ENCODE assay signal across 7 cellular contexts in the genomic region with DNA sequence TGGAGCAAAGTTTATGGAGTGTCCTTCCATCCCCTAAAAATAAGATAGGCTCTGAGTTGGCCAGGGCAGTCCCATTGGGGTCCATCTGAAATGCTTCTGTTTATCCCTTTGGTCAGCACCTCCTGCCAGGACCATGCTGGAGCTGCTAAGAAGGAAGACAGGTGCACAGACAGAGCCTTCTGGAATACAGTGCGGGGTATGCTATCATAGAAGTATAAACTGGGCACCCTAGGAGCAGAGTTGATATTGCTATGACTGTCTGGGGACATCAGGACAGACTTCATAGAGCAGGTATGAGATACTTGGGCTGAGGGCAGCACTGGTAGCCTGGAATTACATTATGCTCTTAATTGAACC.
DNase-seq lines count a peak whose midpoint lies in the region; ATAC-seq and TF ChIP-seq lines count a peak whose summit lies in the region.

No MANE protein-coding gene starts in this region.

- peaks cover 68% of the 10 kb centered on the region for H3K36me3 Mint-ChIP-seq in stimulated activated effector memory CD8-positive, alpha-beta T cell treated with anti-CD3 and anti-CD28 coated beads, Interleukin-12 subunit alpha, Interleukin-12 subunit beta, amount 100 ng/mL, for 72 hours
- H3K36me3 Mint-ChIP-seq in GM23338 (ENCODE audit: low read depth), result no peaks in the 10 kb centered on the region
- no peaks in the 10 kb centered on the region for H3K36me3 Mint-ChIP-seq in Caco-2 (ENCODE audit: insufficient read depth, unreplicated experiment)

- no peaks in the 10 kb centered on the region for H3K79me2 ChIP-seq in GM23338 (replicated peaks; ENCODE audit: insufficient read depth)

- H2AFZ ChIP-seq in GM23338, result no peak overlapping the region; the same call in 1 of the 2 replicates

- CTCF ChIA-PET in Caco-2 (lab: Charles Lee), result interaction anchor here (0.6 kb wide), 1 partner anchor 8 kb away, joined by 3 read pairs; no protein-coding TSS in a partner anchor

- H3K36me3 ChIP-seq in GM23338 (ENCODE audit: insufficient read depth) (no peaks in the 10 kb centered on the region), Caco-2 (ENCODE audit: control insufficient read depth, insufficient read depth, low read length) (no peaks in the 10 kb centered on the region)

- intact Hi-C loops in left ventricle myocardium superior (cut with micrococcal nuclease) (no loop called here), Caco-2 (cut with micrococcal nuclease; ENCODE audit: unreplicated experiment) (no loop called here)

- peaks cover 8% of the 10 kb centered on the region for H3K4me1 ChIP-seq in GM23338 (ENCODE audit: insufficient read depth)
- H3K4me1 ChIP-seq in Caco-2, result peaks cover 21% of the 10 kb centered on the region

- H3K9me3 ChIP-seq in Caco-2, result no peaks in the 10 kb centered on the region

- H3K9me3 Mint-ChIP-seq in stimulated activated effector memory CD8-positive, alpha-beta T cell treated with anti-CD3 and anti-CD28 coated beads, Interleukin-12 subunit alpha, Interleukin-12 subunit beta, amount 100 ng/mL, for 72 hours, result no peaks in the 10 kb centered on the region
- H3K9me3 Mint-ChIP-seq in GM23338 (no peaks in the 10 kb centered on the region), Caco-2 (ENCODE audit: unreplicated experiment) (no peaks in the 10 kb centered on the region)

- no peak for DNase-seq in left ventricle myocardium superior
- no peak for DNase-seq in stimulated activated effector memory CD8-positive, alpha-beta T cell treated with anti-CD3 and anti-CD28 coated beads, Interleukin-12 subunit alpha, Interleukin-12 subunit beta, amount 100 ng/mL, for 72 hours (ENCODE audit: low spot score in 2 of 2)
- no peak for DNase-seq in GM23338 (ENCODE audit: low spot score)
- no peak for DNase-seq in NCI-H82 treated with DMSO at 0.1 percent for 48 hours (lab: John Stamatoyannopoulos, UW; ENCODE audit: unreplicated experiment)
- DNase-seq in Caco-2, result no peak

- POLR2A ChIA-PET in Caco-2 (lab: Charles Lee), result no interaction called here

- H3K27me3 Mint-ChIP-seq in GM23338 (ENCODE audit: insufficient read depth, low read depth, poor library complexity) (peaks cover 10% of the 10 kb centered on the region), Caco-2 (ENCODE audit: insufficient read depth, unreplicated experiment) (no peaks in the 10 kb centered on the region)

- H3K27ac Mint-ChIP-seq in stimulated activated effector memory CD8-positive, alpha-beta T cell treated with anti-CD3 and anti-CD28 coated beads, Interleukin-12 subunit alpha, Interleukin-12 subunit beta, amount 100 ng/mL, for 72 hours, result peak overlapping the region; percentile 96
- no peak overlapping the region for H3K27ac Mint-ChIP-seq in GM23338
- no peak overlapping the region for H3K27ac Mint-ChIP-seq in Caco-2 (ENCODE audit: unreplicated experiment)

- no peaks in the 10 kb centered on the region for H4K20me1 ChIP-seq in GM23338 (replicated peaks; ENCODE audit: insufficient read depth)

- peaks cover 86% of the 10 kb centered on the region for H3K4me1 Mint-ChIP-seq in stimulated activated effector memory CD8-positive, alpha-beta T cell treated with anti-CD3 and anti-CD28 coated beads, Interleukin-12 subunit alpha, Interleukin-12 subunit beta, amount 100 ng/mL, for 72 hours
- H3K4me1 Mint-ChIP-seq in GM23338, result peaks cover 28% of the 10 kb centered on the region
- H3K4me1 Mint-ChIP-seq in Caco-2 (ENCODE audit: low read depth, unreplicated experiment), result peaks cover 15% of the 10 kb centered on the region

- H3K4me3 ChIP-seq in GM23338, result no peak overlapping the region
- H3K4me3 ChIP-seq in Caco-2 (ENCODE audit: low read depth, low read length), result no peak overlapping the region

- no peaks in the 10 kb centered on the region for H3F3A ChIP-seq in GM23338 (replicated peaks; ENCODE audit: low read depth)

- no peaks in the 10 kb centered on the region for H3K27me3 ChIP-seq in GM23338 (ENCODE audit: insufficient read depth)
- H3K27me3 ChIP-seq in Caco-2 (replicated peaks; ENCODE audit: control insufficient read depth, insufficient read depth, low read length), result no peaks in the 10 kb centered on the region

- peak overlapping the region; percentile 67 for H3K4me3 Mint-ChIP-seq in stimulated activated effector memory CD8-positive, alpha-beta T cell treated with anti-CD3 and anti-CD28 coated beads, Interleukin-12 subunit alpha, Interleukin-12 subunit beta, amount 100 ng/mL, for 72 hours
- H3K4me3 Mint-ChIP-seq in GM23338, result no peak overlapping the region
- H3K4me3 Mint-ChIP-seq in Caco-2 (ENCODE audit: unreplicated experiment), result no peak overlapping the region

- peak; percentile 6 for ATAC-seq in GM21723 (IDR thresholded peaks at IDR 0.05; ENCODE audit: unreplicated experiment)
- ATAC-seq in left ventricle myocardium superior, result peak; percentile 1
- no peak for ATAC-seq in stimulated activated effector memory CD8-positive, alpha-beta T cell treated with anti-CD3 and anti-CD28 coated beads, Interleukin-12 subunit alpha, Interleukin-12 subunit beta, amount 100 ng/mL, for 72 hours
- no peak for ATAC-seq in GM23338

- H3K9me2 ChIP-seq in GM23338 (ENCODE audit: insufficient read depth), result no peaks in the 10 kb centered on the region

- H3K27ac ChIP-seq in VCaP, result peak overlapping the region; percentile 98
- H3K27ac ChIP-seq in GM23338 (ENCODE audit: low read depth), result no peak overlapping the region

- no TSS peak for BruUV-seq in Caco-2 (replicated peaks; lab: Mats Ljungman, UMichigan)

- H3K4me2 ChIP-seq in GM23338, result no peak overlapping the region

- TF ChIP-seq CTCF in VCaP (conservative IDR thresholded peaks at IDR 0.05) (no peak), GM23338 (conservative IDR thresholded peaks at IDR 0.05; ENCODE audit: low read depth in 2 of 2) (no peak), Caco-2 (IDR thresholded peaks at IDR 0.05; ENCODE audit: insufficient read depth in 1 of 2, low read depth in 1 of 2, low read length in 1 of 2, severe bottlenecking in 1 of 2, unreplicated experiment in 1 of 2) (no peak)

TF ChIP-seq in GM23338, 12 proteins besides CTCF, POLR2A, EP300 and RAD21 (continues in another document):
- TF ChIP-seq POLR2AphosphoS5 (IDR thresholded peaks at IDR 0.05; ENCODE audit: low read depth), result no peak
- TF ChIP-seq EZH2 (IDR thresholded peaks at IDR 0.05; ENCODE audit: low read depth, unreplicated experiment), result no peak
- no peak for TF ChIP-seq STAT1 (IDR thresholded peaks at IDR 0.05; ENCODE audit: unreplicated experiment)
- TF ChIP-seq, protein P1, sequence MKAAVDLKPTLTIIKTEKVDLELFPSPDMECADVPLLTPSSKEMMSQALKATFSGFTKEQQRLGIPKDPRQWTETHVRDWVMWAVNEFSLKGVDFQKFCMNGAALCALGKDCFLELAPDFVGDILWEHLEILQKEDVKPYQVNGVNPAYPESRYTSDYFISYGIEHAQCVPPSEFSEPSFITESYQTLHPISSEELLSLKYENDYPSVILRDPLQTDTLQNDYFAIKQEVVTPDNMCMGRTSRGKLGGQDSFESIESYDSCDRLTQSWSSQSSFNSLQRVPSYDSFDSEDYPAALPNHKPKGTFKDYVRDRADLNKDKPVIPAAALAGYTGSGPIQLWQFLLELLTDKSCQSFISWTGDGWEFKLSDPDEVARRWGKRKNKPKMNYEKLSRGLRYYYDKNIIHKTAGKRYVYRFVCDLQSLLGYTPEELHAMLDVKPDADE (IDR thresholded peaks at IDR 0.05), result no peak
- TF ChIP-seq, protein P2, sequence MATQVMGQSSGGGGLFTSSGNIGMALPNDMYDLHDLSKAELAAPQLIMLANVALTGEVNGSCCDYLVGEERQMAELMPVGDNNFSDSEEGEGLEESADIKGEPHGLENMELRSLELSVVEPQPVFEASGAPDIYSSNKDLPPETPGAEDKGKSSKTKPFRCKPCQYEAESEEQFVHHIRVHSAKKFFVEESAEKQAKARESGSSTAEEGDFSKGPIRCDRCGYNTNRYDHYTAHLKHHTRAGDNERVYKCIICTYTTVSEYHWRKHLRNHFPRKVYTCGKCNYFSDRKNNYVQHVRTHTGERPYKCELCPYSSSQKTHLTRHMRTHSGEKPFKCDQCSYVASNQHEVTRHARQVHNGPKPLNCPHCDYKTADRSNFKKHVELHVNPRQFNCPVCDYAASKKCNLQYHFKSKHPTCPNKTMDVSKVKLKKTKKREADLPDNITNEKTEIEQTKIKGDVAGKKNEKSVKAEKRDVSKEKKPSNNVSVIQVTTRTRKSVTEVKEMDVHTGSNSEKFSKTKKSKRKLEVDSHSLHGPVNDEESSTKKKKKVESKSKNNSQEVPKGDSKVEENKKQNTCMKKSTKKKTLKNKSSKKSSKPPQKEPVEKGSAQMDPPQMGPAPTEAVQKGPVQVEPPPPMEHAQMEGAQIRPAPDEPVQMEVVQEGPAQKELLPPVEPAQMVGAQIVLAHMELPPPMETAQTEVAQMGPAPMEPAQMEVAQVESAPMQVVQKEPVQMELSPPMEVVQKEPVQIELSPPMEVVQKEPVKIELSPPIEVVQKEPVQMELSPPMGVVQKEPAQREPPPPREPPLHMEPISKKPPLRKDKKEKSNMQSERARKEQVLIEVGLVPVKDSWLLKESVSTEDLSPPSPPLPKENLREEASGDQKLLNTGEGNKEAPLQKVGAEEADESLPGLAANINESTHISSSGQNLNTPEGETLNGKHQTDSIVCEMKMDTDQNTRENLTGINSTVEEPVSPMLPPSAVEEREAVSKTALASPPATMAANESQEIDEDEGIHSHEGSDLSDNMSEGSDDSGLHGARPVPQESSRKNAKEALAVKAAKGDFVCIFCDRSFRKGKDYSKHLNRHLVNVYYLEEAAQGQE (IDR thresholded peaks at IDR 0.05; ENCODE audit: unreplicated experiment), result no peak
- no peak for TF ChIP-seq ZNF331 (CRISPR knock-in tag; IDR thresholded peaks at IDR 0.05; ENCODE audit: low read depth)
- no peak for TF ChIP-seq EZH2phosphoT487 (IDR thresholded peaks at IDR 0.05; ENCODE audit: unreplicated experiment)
- no peak for TF ChIP-seq JUNB (IDR thresholded peaks at IDR 0.05; ENCODE audit: unreplicated experiment)
- TF ChIP-seq CREB1 (CRISPR knock-in tag; IDR thresholded peaks at IDR 0.05; ENCODE audit: low read depth), result no peak
- no peak for TF ChIP-seq ZNF114 (CRISPR knock-in tag; IDR thresholded peaks at IDR 0.05)
- TF ChIP-seq NANOG (IDR thresholded peaks at IDR 0.05; ENCODE audit: borderline replicate concordance), result no peak

Comparison
In these comparisons a context has a peak if more than half of its experiments do, and no peak if none do; other contexts are left out.
1. ATAC-seq: peak in GM21723 (single experiment) and left ventricle myocardium superior (single experiment); none in stimulated activated effector memory CD8-positive, alpha-beta T cell treated with anti-CD3 and anti-CD28 coated beads, Interleukin-12 subunit alpha, Interleukin-12 subunit beta, amount 100 ng/mL, for 72 hours (single experiment) and GM23338 (single experiment).